ENCODE assay signal across 1 cellular context in the genomic region with DNA sequence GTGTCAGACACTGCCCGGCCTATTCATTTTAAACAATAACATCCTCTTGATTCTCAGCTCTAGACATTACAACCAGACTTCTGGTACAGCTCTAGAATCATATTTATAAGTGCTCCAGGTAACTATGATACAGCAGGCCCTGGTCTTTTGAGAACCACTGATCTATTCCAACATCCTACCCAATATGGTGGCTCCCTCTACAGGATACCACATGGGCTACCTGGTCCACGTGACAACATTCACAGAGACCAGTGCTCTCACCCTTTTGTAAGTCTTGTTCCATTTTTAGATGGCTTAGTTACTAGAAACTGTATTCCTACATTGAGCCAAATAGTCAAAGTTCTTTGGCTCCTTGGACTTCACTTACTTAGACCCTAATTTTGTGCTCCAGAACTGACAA.
TF ChIP-seq lines count a peak whose summit lies in the region.

No MANE protein-coding gene starts in this region.

TF ChIP-seq in WTC11, 78 proteins besides CTCF, POLR2A, EP300 and RAD21 (continued from another document):
- TF ChIP-seq ZNF138 (CRISPR knock-in tag; conservative IDR thresholded peaks at IDR 0.05) (no peak), NFE2L1 (CRISPR knock-in tag; IDR thresholded peaks at IDR 0.05) (no peak), CREM (CRISPR knock-in tag; IDR thresholded peaks at IDR 0.05) (no peak)
